8 cellular contexts compared by ENCODE assay signal in genomic region chr7:64562621-64563275, GRCh38. TPM values are rescaled to one million over a fixed set of nuclear protein-coding genes. Genes with fewer than 3 reads are reported as not detected.
DNase-seq lines count a peak whose midpoint lies in the region; ATAC-seq and TF ChIP-seq lines count a peak whose summit lies in the region.

ZNF680 (minus strand) TSS chr7:64563071; CDS start chr7:64562954, 117 bp downstream.

- H3F3A ChIP-seq in DOHH2 (ENCODE audit: control insufficient read depth, insufficient read depth) = no peaks in the 10 kb centered on the region

- H3K36me3 ChIP-seq in DOHH2 (ENCODE audit: control insufficient read depth, low read length) = peaks cover 39% of the 10 kb centered on the region
- peaks cover 37% of the 10 kb centered on the region for H3K36me3 ChIP-seq in KOPT-K1 (ENCODE audit: insufficient read depth, low read length)
- H3K36me3 ChIP-seq in stomach = peaks cover 0 to 5% (median 2%) of the 10 kb centered on the region in 4 donors

- peak in 2 of 4 donors; percentile 19 to 33 for TF ChIP-seq POLR2A in stomach (IDR thresholded peaks at IDR 0.05)

- H3K9me3 Mint-ChIP-seq in nephron progenitor cell = peaks cover 93% of the 10 kb centered on the region

- H3K27ac ChIP-seq in DOHH2 (ENCODE audit: low read depth, low read length) = peak within 1 kb of the TSS; percentile 77
- H3K27ac ChIP-seq in KOPT-K1 (ENCODE audit: low read depth, low read length, poor library complexity, severe bottlenecking) = peak within 1 kb of the TSS; percentile 84
- peak within 1 kb of the TSS; percentile 83 to 90 (median 86) for H3K27ac ChIP-seq in stomach

- peak within 1 kb of the TSS; percentile 100 for H3K27ac Mint-ChIP-seq in nephron progenitor cell

- peak; percentile 100 for ATAC-seq in GM21786 (IDR thresholded peaks at IDR 0.05; ENCODE audit: unreplicated experiment)

- DNase-seq in RPMI7951 (ENCODE audit: low read depth) (peak; percentile 96), fibroblast of the aortic adventitia (ENCODE audit: low read depth) (peak; percentile 93), nephron progenitor cell (peak; percentile 80), stomach (peak; percentile 95)
- DNase-seq in activated effector memory CD4-positive, alpha-beta T cell treated with Interleukin-2 at 50 U/mL for 16 hours = peak; percentile 83

- H3K79me2 ChIP-seq in DOHH2 (ENCODE audit: control insufficient read depth, low read length) = peaks cover 50% of the 10 kb centered on the region

- peak within 1 kb of the TSS; percentile 58 for H3K4me2 ChIP-seq in DOHH2 (ENCODE audit: low read length)

- H3K27me3 Mint-ChIP-seq in nephron progenitor cell (ENCODE audit: low read depth, poor library complexity) = no peaks in the 10 kb centered on the region

- H3K9me2 ChIP-seq in DOHH2 (replicated peaks; ENCODE audit: control insufficient read depth, low read length) = no peaks in the 10 kb centered on the region

- no peaks in the 10 kb centered on the region for H4K20me1 ChIP-seq in DOHH2 (ENCODE audit: control insufficient read depth, insufficient read depth, low read depth, low read length)

- H3K4me3 Mint-ChIP-seq in nephron progenitor cell = peak within 1 kb of the TSS; percentile 99

- H3K4me1 ChIP-seq in DOHH2 (ENCODE audit: control insufficient read depth, low read length) = peaks cover 15% of the 10 kb centered on the region
- peaks cover 16 to 47% (median 34%) of the 10 kb centered on the region in 4 donors for H3K4me1 ChIP-seq in stomach

- H3K4me3 ChIP-seq in DOHH2 (ENCODE audit: low read length) (peak within 1 kb of the TSS; percentile 96), fibroblast of the aortic adventitia (ENCODE audit: low read depth, low read length) (peak within 1 kb of the TSS; percentile 91), stomach (peak within 1 kb of the TSS; percentile 75 to 91 (median 86))

- WGBS in stomach, 5 donors = 0 to 1% (median 0%) methylated on average over 14 to 33 of the region's 33 CpGs

- peaks cover 50% of the 10 kb centered on the region for H3K36me3 Mint-ChIP-seq in nephron progenitor cell (ENCODE audit: low read depth)

- intact Hi-C loops in stomach (cut with DNase I; ENCODE audit: low total_unique reads) = no loop called here

- no peak for TF ChIP-seq CTCF in DOHH2 (IDR thresholded peaks at IDR 0.05; ENCODE audit: low read depth, low read length, poor library complexity, severe bottlenecking)
- TF ChIP-seq CTCF in fibroblast of the aortic adventitia (IDR thresholded peaks at IDR 0.05; ENCODE audit: insufficient read depth, low read length) = no peak
- TF ChIP-seq CTCF in nephron progenitor cell (IDR thresholded peaks at IDR 0.05) = no peak
- no peak for TF ChIP-seq CTCF in stomach (IDR thresholded peaks at IDR 0.05)

- TF ChIP-seq EP300 in stomach (IDR thresholded peaks at IDR 0.05) = no peak

- H3K9me3 ChIP-seq in DOHH2 (ENCODE audit: control insufficient read depth, insufficient read depth, low read length) (peaks cover 21% of the 10 kb centered on the region; the same call in 1 of the 2 replicates), KOPT-K1 (ENCODE audit: insufficient read depth, low read length, poor library complexity, severe bottlenecking) (peaks cover 48% of the 10 kb centered on the region), stomach (no peaks in the 10 kb centered on the region)

- no peaks in the 10 kb centered on the region for H3K4me1 Mint-ChIP-seq in nephron progenitor cell

- H3K27me3 ChIP-seq in DOHH2 (ENCODE audit: control insufficient read depth, low read length) (no peaks in the 10 kb centered on the region), stomach (no peaks in the 10 kb centered on the region)

RNA-seq across cellular contexts. Expression of gene ZNF680, which starts in this region (rescaled TPM):
- 18.4 and 20.2 TPM in 2 replicates for total RNA-seq in RPMI7951 (2014; rRNA removed; shearing (Covaris generic))
- total RNA-seq in fibroblast of the aortic adventitia (ENCODE audit: low replicate concordance) (14.6 and 20.4 TPM in 2 replicates), stomach (10 to 100 TPM in 3 of 5 donors, 1 to 10 TPM in 2; 4.3 to 41.1 (median 17.4) TPM)
- polyA plus RNA-seq in stomach = 1 to 10 TPM; 3.8 to 6.4 (median 4.3) TPM

Comparison
In these comparisons a context has a peak if more than half of its experiments do, and no peak if none do; other contexts are left out.
1. Peak in every context shown above with its lines: DNase-seq, ATAC-seq, H3K4me3 ChIP-seq and H3K27ac ChIP-seq.